In genomic region chr15:68608844-68609232, GRCh38 we compare ENCODE assay signal across 18 cellular contexts. TPM values are rescaled to one million over a fixed set of nuclear protein-coding genes. Genes with fewer than 3 reads are reported as not detected.
DNase-seq lines count a peak whose midpoint lies in the region; TF ChIP-seq lines count a peak whose summit lies in the region.
"Had no signal": no experiment of that assay in that cellular context is flagged by ENCODE, and none has a peak within 500 bp of the region (broad histone marks: within the 10 kb centered on the region; RNA-seq: fewer than 3 reads in every experiment).

No MANE protein-coding gene starts in this region.

- peaks cover 5% of the 10 kb centered on the region for H3K27me3 Mint-ChIP-seq in endothelial cell (ENCODE audit: unreplicated experiment)
- H3K27me3 Mint-ChIP-seq in osteocyte (ENCODE audit: unreplicated experiment): no peaks in the 10 kb centered on the region

- no peak overlapping the region for H3K4me3 ChIP-seq in adrenal gland
- H3K4me3 ChIP-seq in tibial nerve: no peak overlapping the region

- peak overlapping the region; percentile 77 for H3K4me3 Mint-ChIP-seq in endothelial cell (ENCODE audit: unreplicated experiment)
- no peak overlapping the region for H3K4me3 Mint-ChIP-seq in osteocyte (ENCODE audit: unreplicated experiment)
- H3K4me3 Mint-ChIP-seq: activated naive CD8-positive, alpha-beta T cell treated with anti-CD3 and anti-CD28 coated beads, Interleukin-2, amount 10 ng/mL, durations not matched to agents 7 days and 5 days; activated T-cell treated with anti-CD3 and anti-CD28 coated beads, Interleukin-2, amount 50 U/mL, for 72 hours; T-helper 1 cell treated with Interleukin-12 subunit alpha and Interleukin-12 subunit beta and Interleukin-4 antibody, amounts not matched to agents 30 μg/mL and 1 μg/mL, for 36 hours; WTC11 had no signal

- no peak for TF ChIP-seq EP300 in tibial nerve (IDR thresholded peaks at IDR 0.05)

- DNase-seq in adrenal gland (no peak), endothelial cell (ENCODE audit: low spot score) (no peak), osteocyte (ENCODE audit: extremely low spot score, unreplicated experiment) (no peak), tibial nerve (ENCODE audit: low spot score in 2 of 2) (no peak), KBM-7 (no peak), OCI-M1 (lab: John Stamatoyannopoulos, UW) (no peak)
- DNase-seq in activated CD4-positive, alpha-beta T cell treated with anti-CD3 and anti-CD28 coated beads for 4 hours: no peak
- DNase-seq: activated naive CD8-positive, alpha-beta T cell treated with anti-CD3 and anti-CD28 coated beads, Interleukin-2, amount 10 ng/mL, durations not matched to agents 7 days and 5 days; activated T-cell treated with anti-CD3 and anti-CD28 coated beads, Interleukin-2, amount 50 U/mL, for 72 hours; BE2C; central memory CD4-positive, alpha-beta T cell; NCI-H1048; NCI-H2107; NCI-H526; SHP77 treated with DMSO at 0.1 percent for 48 hours; stimulated activated naive CD4-positive, alpha-beta T cell treated with Interleukin-2 at 50 U/mL for 16 hours had no signal

- no peaks in the 10 kb centered on the region for H3K9me3 Mint-ChIP-seq in endothelial cell (ENCODE audit: unreplicated experiment)
- H3K9me3 Mint-ChIP-seq in osteocyte (ENCODE audit: unreplicated experiment): no peaks in the 10 kb centered on the region
- H3K9me3 Mint-ChIP-seq: activated naive CD8-positive, alpha-beta T cell treated with anti-CD3 and anti-CD28 coated beads, Interleukin-2, amount 10 ng/mL, durations not matched to agents 7 days and 5 days; activated T-cell treated with anti-CD3 and anti-CD28 coated beads, Interleukin-2, amount 50 U/mL, for 72 hours; T-helper 1 cell treated with Interleukin-12 subunit alpha and Interleukin-12 subunit beta and Interleukin-4 antibody, amounts not matched to agents 30 μg/mL and 1 μg/mL, for 36 hours had no signal

- peak overlapping the region; percentile 21 for H3K27ac Mint-ChIP-seq in endothelial cell (ENCODE audit: unreplicated experiment)
- peak overlapping the region; percentile 52 for H3K27ac Mint-ChIP-seq in osteocyte (ENCODE audit: unreplicated experiment)
- H3K27ac Mint-ChIP-seq: activated naive CD8-positive, alpha-beta T cell treated with anti-CD3 and anti-CD28 coated beads, Interleukin-2, amount 10 ng/mL, durations not matched to agents 7 days and 5 days; activated T-cell treated with anti-CD3 and anti-CD28 coated beads, Interleukin-2, amount 50 U/mL, for 72 hours; T-helper 1 cell treated with Interleukin-12 subunit alpha and Interleukin-12 subunit beta and Interleukin-4 antibody, amounts not matched to agents 30 μg/mL and 1 μg/mL, for 36 hours; WTC11 had no signal

- peaks cover 47% of the 10 kb centered on the region for H3K4me1 Mint-ChIP-seq in endothelial cell (ENCODE audit: unreplicated experiment)
- peaks cover 52% of the 10 kb centered on the region for H3K4me1 Mint-ChIP-seq in osteocyte (ENCODE audit: unreplicated experiment)
- H3K4me1 Mint-ChIP-seq: activated naive CD8-positive, alpha-beta T cell treated with anti-CD3 and anti-CD28 coated beads, Interleukin-2, amount 10 ng/mL, durations not matched to agents 7 days and 5 days had no signal

- TF ChIP-seq POLR2A in adrenal gland (IDR thresholded peaks at IDR 0.05) (no peak), tibial nerve (IDR thresholded peaks at IDR 0.05) (no peak)

- H3K27ac ChIP-seq in adrenal gland (peak overlapping the region in 3 of 5 donors; percentile 15 to 90 (median 42)), tibial nerve (peak overlapping the region; percentile 48 to 90 (median 79))

- H3K9me3 ChIP-seq in adrenal gland (replicated peaks in 1 of 3) (no peaks in the 10 kb centered on the region), tibial nerve (peaks cover 0 to 7% (median 0%) of the 10 kb centered on the region in 4 donors)
- H3K9me3 ChIP-seq: BE2C had no signal

- H3K36me3 ChIP-seq in adrenal gland (replicated peaks in 1 of 2) (no peaks in the 10 kb centered on the region), tibial nerve (no peaks in the 10 kb centered on the region)
- H3K36me3 ChIP-seq: BE2C had no signal

- intact Hi-C loops in adrenal gland (cut with DNase I): no loop called here

- in situ Hi-C loops in KBM-7 (cut with MboI; ENCODE audit: low pct_unique_long_range_greater_than_20kb, low sequenced_read_pairs): no loop called here

- H3K27me3 ChIP-seq in adrenal gland (no peaks in the 10 kb centered on the region), tibial nerve (no peaks in the 10 kb centered on the region)
- H3K27me3 ChIP-seq: BE2C had no signal

- TF ChIP-seq CTCF in adrenal gland (IDR thresholded peaks at IDR 0.05) (no peak), endothelial cell (IDR thresholded peaks at IDR 0.05; ENCODE audit: unreplicated experiment) (no peak), osteocyte (IDR thresholded peaks at IDR 0.05) (no peak), tibial nerve (IDR thresholded peaks at IDR 0.05) (no peak)

- H3K36me3 Mint-ChIP-seq in endothelial cell (ENCODE audit: low read depth, unreplicated experiment): peaks cover 8% of the 10 kb centered on the region
- H3K36me3 Mint-ChIP-seq in osteocyte (ENCODE audit: unreplicated experiment): peaks cover 3% of the 10 kb centered on the region
- H3K36me3 Mint-ChIP-seq: activated naive CD8-positive, alpha-beta T cell treated with anti-CD3 and anti-CD28 coated beads, Interleukin-2, amount 10 ng/mL, durations not matched to agents 7 days and 5 days; WTC11 had no signal

- no peaks in the 10 kb centered on the region for H3K4me1 ChIP-seq in adrenal gland (replicated peaks in 1 of 2)
- peaks cover 4 to 76% (median 28%) of the 10 kb centered on the region in 4 donors for H3K4me1 ChIP-seq in tibial nerve

- WGBS in adrenal gland, 4 donors: 74 to 84% (median 80%) methylated on average over 4 of the region's 4 CpGs
- 58 to 64% methylated on average over 4 of the region's 4 CpGs for WGBS in tibial nerve, 2 donors

RNA-seq across cellular contexts. Expression of gene CORO2B, which starts 30.0 kb away (rescaled TPM):
- total RNA-seq in adrenal gland (1 to 10 TPM; 3.0 to 8.4 (median 4.2) TPM), endothelial cell (ENCODE audit: unreplicated experiment) (71.7 TPM), osteocyte (21.8 and 22.6 TPM in 2 replicates), tibial nerve (10 to 100 TPM in 1 of 4 donors, 1 to 10 TPM in 3; 6.3 to 12.6 (median 9.6) TPM)
- polyA plus RNA-seq in adrenal gland: 1 to 10 TPM; 4.2 to 5.9 (median 4.9) TPM
- total RNA-seq: activated naive CD8-positive, alpha-beta T cell treated with anti-CD3 and anti-CD28 coated beads, Interleukin-2, amount 10 ng/mL, durations not matched to agents 7 days and 5 days had no signal
